Comparison of ENCODE assay signal across 19 cellular contexts in genomic region chr3:49135499-49135898, GRCh38. TPM values are rescaled to one million over a fixed set of nuclear protein-coding genes. Genes with fewer than 3 reads are reported as not detected.
DNase-seq lines count a peak whose midpoint lies in the region; FAIRE-seq and TF ChIP-seq lines count a peak whose summit lies in the region.
"Had no signal": no experiment of that assay in that cellular context is flagged by ENCODE, and none has a peak within 500 bp of the region (broad histone marks: within the 10 kb centered on the region; RNA-seq: fewer than 3 reads in every experiment).

No MANE protein-coding gene starts in this region.

- H3K9me3 Mint-ChIP-seq in neural crest cell = no peaks in the 10 kb centered on the region

- H2BK120ac ChIP-seq in H1 (replicated peaks; ENCODE audit: low read depth, low read length) = no peak overlapping the region

- no peak overlapping the region for H3K9ac ChIP-seq in H1 (replicated peaks in 1 of 4; ENCODE audit: extremely low read depth in 1 of 4, low read depth in 3 of 4, low read length in 3 of 4)

- 0 out of 2 replicates have a peak, but pooled peaks cover 4% of the 10 kb centered on the region for H3K79me1 ChIP-seq in H1 (ENCODE audit: low read depth, low read length)

- peaks cover 29% of the 10 kb centered on the region for H3F3A ChIP-seq in PC-9 (ENCODE audit: insufficient read depth, low read depth)

- no peak for DNase-seq in PC-9
- DNase-seq in H1 (ENCODE audit: low read depth in 1 of 2, low spot score in 2 of 2) = no peak
- no peak for DNase-seq in neural crest cell (ENCODE audit: low read depth, low spot score)
- DNase-seq in OCI-M1 (lab: John Stamatoyannopoulos, UW) = no peak
- no peak for DNase-seq in stimulated activated CD4-positive, alpha-beta T cell treated with anti-CD3 and anti-CD28 coated beads, Interleukin-12 subunit alpha, Interleukin-12 subunit beta, amount 100 ng/mL, for 4 hours
- DNase-seq in NOMO-1 treated with dmso at 0.1 percent for 144 hours (lab: John Stamatoyannopoulos, UW; ENCODE audit: unreplicated experiment) = no peak
- DNase-seq in caudate nucleus (lab: John Stamatoyannopoulos, UW) = no peak
- DNase-seq: CD4-positive, CD25-positive, alpha-beta regulatory T cell; GOT3; Karpas-422; MM.1S; NCI-H1092 treated with DMSO at 0.1 percent for 48 hours; NCI-H2227 treated with DMSO at 0.1 percent for 48 hours; NCI-H524 treated with DMSO at 0.1 percent for 48 hours; SHP77 treated with DMSO at 0.1 percent for 48 hours had no signal

- H2BK20ac ChIP-seq in H1 (ENCODE audit: low read length) = no peak overlapping the region

- H3K56ac ChIP-seq in H1 (replicated peaks; ENCODE audit: insufficient read length, low read depth, low read length) = no peak overlapping the region

- peaks cover 19% of the 10 kb centered on the region for H3K4me1 ChIP-seq in PC-9 (replicated peaks; ENCODE audit: insufficient read depth)
- H3K4me1 ChIP-seq in H1 (replicated peaks in 1 of 4; ENCODE audit: control insufficient read depth in 3 of 4, insufficient read depth in 4 of 4, low read length in 3 of 4) = peaks cover 0 to 8% (median 7%) of the 10 kb centered on the region in 4 experiments; a peak in 6 of 7 replicates

- no peaks in the 10 kb centered on the region for H3K27me3 Mint-ChIP-seq in neural crest cell (ENCODE audit: low read depth)

- H3K4me3 ChIP-seq in PC-9 (no peak overlapping the region), H1 (ENCODE audit: extremely low read depth in 1 of 4, insufficient read depth in 2 of 4, low read depth in 3 of 4, low read length in 4 of 4) (no peak overlapping the region)
- H3K4me3 ChIP-seq: GM12878 had no signal

- H3K4me3 Mint-ChIP-seq in neural crest cell = peak overlapping the region; percentile 92
- H3K4me3 Mint-ChIP-seq: B cell; CD4-positive, CD25-positive, alpha-beta regulatory T cell had no signal

- BruUV-seq in PC-9 (replicated peaks; lab: Mats Ljungman, UMichigan) = no TSS peak

- H3K4me2 ChIP-seq in PC-9 (0 out of 2 replicates have a peak overlapping the region, but pooled peaks have one; percentile 18), H1 (ENCODE audit: insufficient read depth in 1 of 2, low read depth in 2 of 2, low read length in 2 of 2) (no peak overlapping the region)

- no peak overlapping the region for H3K23ac ChIP-seq in H1 (ENCODE audit: insufficient read length)

- no peak for TF ChIP-seq POLR2A in H1 (IDR thresholded peaks at IDR 0.05; ENCODE audit: control extremely low read depth in 1 of 2, low read depth in 2 of 2, low read length in 2 of 2)

- H2BK12ac ChIP-seq in H1 (ENCODE audit: low read depth, low read length) = no peak overlapping the region

- H2BK15ac ChIP-seq in H1 (ENCODE audit: low read length) = peak overlapping the region; percentile 46; the same call in 1 of the 2 replicates

- peak overlapping the region; percentile 83; the same call in 1 of the 2 replicates for H4K8ac ChIP-seq in H1 (ENCODE audit: extremely low read depth, insufficient read depth, low read length)

- H2BK5ac ChIP-seq in H1 (ENCODE audit: low read depth, low read length) = no peak overlapping the region

- H3K18ac ChIP-seq in H1 (ENCODE audit: extremely low read depth, low read length) = no peak overlapping the region

- H2AK5ac ChIP-seq in H1 (ENCODE audit: low read depth, low read length) = 0 out of 2 replicates have a peak overlapping the region, but pooled peaks have one; percentile 49

- H3K4me1 Mint-ChIP-seq in neural crest cell = peaks cover 42% of the 10 kb centered on the region
- H3K4me1 Mint-ChIP-seq: CD4-positive, CD25-positive, alpha-beta regulatory T cell had no signal

- no peaks in the 10 kb centered on the region for H4K20me1 ChIP-seq in PC-9 (ENCODE audit: insufficient read depth)
- H4K20me1 ChIP-seq in H1 (replicated peaks in 1 of 2; ENCODE audit: control insufficient read depth in 1 of 2, insufficient read depth in 2 of 2, low read length in 2 of 2) = peaks cover 0 to 1% of the 10 kb centered on the region in 2 experiments

- TF ChIP-seq CTCF in PC-9 (conservative IDR thresholded peaks at IDR 0.05) = no peak
- TF ChIP-seq CTCF in H1 (IDR thresholded peaks at IDR 0.05; ENCODE audit: control extremely low read depth in 1 of 3, insufficient read depth in 1 of 3, low read depth in 1 of 3, low read length in 3 of 3) = no peak
- no peak for TF ChIP-seq CTCF in neural crest cell (conservative IDR thresholded peaks at IDR 0.05)

- H3K23me2 ChIP-seq in H1 (ENCODE audit: low read depth, low read length) = peaks cover 12% of the 10 kb centered on the region

- intact Hi-C loops in PC-9 (cut with micrococcal nuclease; ENCODE audit: unreplicated experiment) = no loop called here

- no peak for TF ChIP-seq RAD21 in H1 (IDR thresholded peaks at IDR 0.05 in 1 of 2, conservative IDR thresholded peaks at IDR 0.05 in 1 of 2; ENCODE audit: low read depth in 2 of 2, low read length in 2 of 2)

- H3K36me3 Mint-ChIP-seq in neural crest cell (ENCODE audit: low read depth) = no peaks in the 10 kb centered on the region
- H3K36me3 Mint-ChIP-seq: CD4-positive, CD25-positive, alpha-beta regulatory T cell had no signal

- CTCF ChIA-PET in PC-9 (lab: Charles Lee) (no interaction called here), H1 (lab: Charles Lee; ENCODE audit: partially characterized antibody) (interaction anchor here (1.1 to 5.5 kb wide), 3 partner anchors 14 to 28 kb away, joined by 4 to 43 read pairs (median 4); partner anchors contain the start of gene USP19)

- H4K91ac ChIP-seq in H1 (replicated peaks; ENCODE audit: insufficient read length, low read length) = no peak overlapping the region

- no peak overlapping the region for H3K27ac ChIP-seq in PC-9
- H3K27ac ChIP-seq in H1 (ENCODE audit: low read depth, low read length) = no peak overlapping the region
- H3K27ac ChIP-seq in caudate nucleus (ENCODE audit: low read depth, low read length) = no peak overlapping the region

- H3K9me3 ChIP-seq in PC-9 (ENCODE audit: insufficient read depth, low read depth) (no peaks in the 10 kb centered on the region; the same call in 1 of the 2 replicates), H1 (ENCODE audit: insufficient read depth in 2 of 2, low read depth in 1 of 2, low read length in 1 of 2) (no peaks in the 10 kb centered on the region)

- H3K4ac ChIP-seq in H1 (replicated peaks; ENCODE audit: insufficient read length, low read depth, low read length) = no peak overlapping the region

- H3K14ac ChIP-seq in H1 (ENCODE audit: insufficient read length) = no peak overlapping the region

- POLR2A ChIA-PET in PC-9 (lab: Charles Lee; ENCODE audit: unreplicated experiment) = no interaction called here
- POLR2A ChIA-PET in H1 (lab: Charles Lee; ENCODE audit: partially characterized antibody) = interaction anchor here (1.2 to 1.8 kb wide), 4 partner anchors 14 to 42 kb away, joined by 3 to 8 read pairs (median 4); partner anchors contain the start of gene USP19

- H3K36me3 ChIP-seq in PC-9 (ENCODE audit: low read depth) = no peaks in the 10 kb centered on the region
- H3K36me3 ChIP-seq in H1 (ENCODE audit: control insufficient read depth in 2 of 4, insufficient read depth in 4 of 4, low read length in 3 of 4) = no peaks in the 10 kb centered on the region

- no peaks in the 10 kb centered on the region for H3K9me2 ChIP-seq in PC-9 (ENCODE audit: insufficient read depth)

- no peak overlapping the region for H2AFZ ChIP-seq in PC-9
- no peak overlapping the region for H2AFZ ChIP-seq in H1 (ENCODE audit: low read length)

- H3K79me2 ChIP-seq in PC-9 (ENCODE audit: low read depth) = peaks cover 16% of the 10 kb centered on the region
- H3K79me2 ChIP-seq in H1 (ENCODE audit: control insufficient read depth in 1 of 2, insufficient read depth in 2 of 2, low read length in 2 of 2) = no peaks in the 10 kb centered on the region

- FAIRE-seq in H1 (lab: Jason Lieb, UNC) = no peak
- FAIRE-seq: G401.6, GM12878, RCC 7860 had no signal

- H3K27me3 ChIP-seq in PC-9 (ENCODE audit: insufficient read depth, low read depth) (no peaks in the 10 kb centered on the region), H1 (replicated peaks in 1 of 4; ENCODE audit: control insufficient read depth in 3 of 4, extremely low read depth in 1 of 4, insufficient read depth in 3 of 4, low read length in 3 of 4) (no peaks in the 10 kb centered on the region; a peak in 2 of 7 replicates)

- H3K27ac Mint-ChIP-seq in neural crest cell (ENCODE audit: unreplicated experiment) = no peak overlapping the region
- H3K27ac Mint-ChIP-seq: B cell had no signal

- 79% methylated on average over 4 of the region's 4 CpGs; no CpG with 5 or more reads in 1 of the 2 experiments for WGBS in H1 (ENCODE audit: extremely low coverage in 1 of 2, insufficient coverage in 1 of 2, insufficient read length in 1 of 2, insufficient replicate concordance in 2 of 2, low coverage in 1 of 2, low lambda C conversion rate in 2 of 2, missing lambda C conversion rate in 1 of 2), 2 experiments

- H4K5ac ChIP-seq in H1 (ENCODE audit: insufficient read length, low read depth, low read length) = no peak overlapping the region

- no peak for TF ChIP-seq EP300 in H1 (IDR thresholded peaks at IDR 0.05; ENCODE audit: borderline replicate concordance in 1 of 2, low read depth in 2 of 2, low read length in 2 of 2)

RNA-seq across cellular contexts. Expression of gene LAMB2, which starts 2.6 kb away (rescaled TPM):
- total RNA-seq in PC-9 (2021) (230 and 238 TPM in 2 replicates), neural crest cell (108 and 120 TPM in 2 replicates)
- 107 and 112 TPM in 2 replicates for total RNA-seq in H1 (2021; fragmentation: NEBNext Ultra II Directional; extraction: Animal tissue kit (Norgen Biotek cat#: 25700))
- polyA plus RNA-seq in H1 (2011; rRNA removed) = 153 and 224 TPM in 2 replicates
- polyA plus RNA-seq in H1 (2011; cell fraction: cytosol; rRNA removed) = 124 TPM
- 1,121 TPM for polyA plus RNA-seq in H1 (2011; cell fraction: nucleus; rRNA removed)
- polyA plus RNA-seq in H1 (2012, experiment 1 of 2) = 112 to 172 TPM (median 163 TPM) in 4 replicates
- polyA plus RNA-seq in H1 (2012, experiment 2 of 2) = 131 TPM
- polyA plus RNA-seq in H1 (2013, experiment 1 of 2) = 221 TPM
- polyA plus RNA-seq in H1 (2013, experiment 2 of 2) = 172 TPM
- 291 and 340 TPM in 2 replicates for polyA minus RNA-seq in H1 (2011; rRNA and poly(A)+ RNA removed)
- polyA minus RNA-seq in H1 (2011; cell fraction: cytosol; rRNA and poly(A)+ RNA removed) = 78.2 TPM
- 105 TPM for polyA minus RNA-seq in H1 (2011; cell fraction: nucleus; rRNA and poly(A)+ RNA removed)

RNA-seq across cellular contexts. Expression of gene USP19, which starts 14.9 kb away (rescaled TPM):
- total RNA-seq in PC-9 (2021) (72.1 TPM in 2 replicates), neural crest cell (71.8 and 72.6 TPM in 2 replicates)
- total RNA-seq in H1 (2021; fragmentation: NEBNext Ultra II Directional; extraction: Animal tissue kit (Norgen Biotek cat#: 25700)) = 64.9 and 65.8 TPM in 2 replicates
- 46.4 and 59.2 TPM in 2 replicates for polyA plus RNA-seq in H1 (2011; rRNA removed)
- 54.8 TPM for polyA plus RNA-seq in H1 (2011; cell fraction: cytosol; rRNA removed)
- 176 TPM for polyA plus RNA-seq in H1 (2011; cell fraction: nucleus; rRNA removed)
- 34.4 to 50.4 TPM (median 45.8 TPM) in 4 replicates for polyA plus RNA-seq in H1 (2012, experiment 1 of 2)
- polyA plus RNA-seq in H1 (2012, experiment 2 of 2) = 46.4 TPM
- 21.8 TPM for polyA plus RNA-seq in H1 (2013, experiment 1 of 2)
- polyA plus RNA-seq in H1 (2013, experiment 2 of 2) = 20.5 TPM
- 121 and 123 TPM in 2 replicates for polyA minus RNA-seq in H1 (2011; rRNA and poly(A)+ RNA removed)
- 49.3 TPM for polyA minus RNA-seq in H1 (2011; cell fraction: cytosol; rRNA and poly(A)+ RNA removed)
- polyA minus RNA-seq in H1 (2011; cell fraction: nucleus; rRNA and poly(A)+ RNA removed) = 43.4 TPM

RNA-seq across cellular contexts. Expression of gene CCDC71, which starts 30.6 kb away (rescaled TPM):
- total RNA-seq in PC-9 (2021) = 17.8 and 24.0 TPM in 2 replicates
- total RNA-seq in H1 (2021; fragmentation: NEBNext Ultra II Directional; extraction: Animal tissue kit (Norgen Biotek cat#: 25700)) = 26.7 and 27.6 TPM in 2 replicates
- 57.4 and 70.7 TPM in 2 replicates for polyA plus RNA-seq in H1 (2011; rRNA removed)
- polyA plus RNA-seq in H1 (2011; cell fraction: cytosol; rRNA removed) = 56.0 TPM
- 49.3 TPM for polyA plus RNA-seq in H1 (2011; cell fraction: nucleus; rRNA removed)
- polyA plus RNA-seq in H1 (2012, experiment 1 of 2) = 19.0 to 33.3 TPM (median 30.0 TPM) in 4 replicates
- polyA plus RNA-seq in H1 (2012, experiment 2 of 2) = 30.3 TPM
- 22.3 TPM for polyA plus RNA-seq in H1 (2013, experiment 1 of 2)
- 20.5 TPM for polyA plus RNA-seq in H1 (2013, experiment 2 of 2)
- 58.9 and 67.1 TPM in 2 replicates for polyA minus RNA-seq in H1 (2011; rRNA and poly(A)+ RNA removed)
- polyA minus RNA-seq in H1 (2011; cell fraction: cytosol; rRNA and poly(A)+ RNA removed) = 31.9 TPM
- polyA minus RNA-seq in H1 (2011; cell fraction: nucleus; rRNA and poly(A)+ RNA removed) = 58.1 TPM
- 26.0 and 29.4 TPM in 2 replicates for total RNA-seq in neural crest cell

RNA-seq across cellular contexts. Expression of gene QARS1, which starts 30.9 kb away (rescaled TPM):
- total RNA-seq in PC-9 (2021) = 334 and 337 TPM in 2 replicates
- 346 and 353 TPM in 2 replicates for total RNA-seq in H1 (2021; fragmentation: NEBNext Ultra II Directional; extraction: Animal tissue kit (Norgen Biotek cat#: 25700))
- 581 and 887 TPM in 2 replicates for polyA plus RNA-seq in H1 (2011; rRNA removed)
- 565 TPM for polyA plus RNA-seq in H1 (2011; cell fraction: cytosol; rRNA removed)
- polyA plus RNA-seq in H1 (2011; cell fraction: nucleus; rRNA removed) = 1,267 TPM
- polyA plus RNA-seq in H1 (2012, experiment 1 of 2) = 324 to 534 TPM (median 501 TPM) in 4 replicates
- 520 TPM for polyA plus RNA-seq in H1 (2012, experiment 2 of 2)
- 417 TPM for polyA plus RNA-seq in H1 (2013, experiment 1 of 2)
- 414 TPM for polyA plus RNA-seq in H1 (2013, experiment 2 of 2)
- 326 and 341 TPM in 2 replicates for polyA minus RNA-seq in H1 (2011; rRNA and poly(A)+ RNA removed)
- polyA minus RNA-seq in H1 (2011; cell fraction: cytosol; rRNA and poly(A)+ RNA removed) = 241 TPM
- 344 TPM for polyA minus RNA-seq in H1 (2011; cell fraction: nucleus; rRNA and poly(A)+ RNA removed)
- total RNA-seq in neural crest cell = 348 and 382 TPM in 2 replicates

RNA-seq across cellular contexts. Expression of gene KLHDC8B, which starts 35.9 kb away (rescaled TPM):
- total RNA-seq in PC-9 (2021) (13.1 and 15.3 TPM in 2 replicates), neural crest cell (44.9 and 45.2 TPM in 2 replicates)
- total RNA-seq in H1 (2021; fragmentation: NEBNext Ultra II Directional; extraction: Animal tissue kit (Norgen Biotek cat#: 25700)) = 15.8 and 18.1 TPM in 2 replicates
- polyA plus RNA-seq in H1 (2011; rRNA removed) = 20.9 and 21.3 TPM in 2 replicates
- polyA plus RNA-seq in H1 (2011; cell fraction: cytosol; rRNA removed) = 25.3 TPM
- polyA plus RNA-seq in H1 (2011; cell fraction: nucleus; rRNA removed) = 22.4 TPM
- polyA plus RNA-seq in H1 (2012, experiment 1 of 2) = 17.2 to 19.3 TPM (median 17.6 TPM) in 4 replicates
- 19.4 TPM for polyA plus RNA-seq in H1 (2012, experiment 2 of 2)
- polyA plus RNA-seq in H1 (2013, experiment 1 of 2) = 6.9 TPM
- 6.6 TPM for polyA plus RNA-seq in H1 (2013, experiment 2 of 2)
- polyA minus RNA-seq in H1 (2011; rRNA and poly(A)+ RNA removed) = 15.4 and 17.4 TPM in 2 replicates
- 11.4 TPM for polyA minus RNA-seq in H1 (2011; cell fraction: cytosol; rRNA and poly(A)+ RNA removed)
- polyA minus RNA-seq in H1 (2011; cell fraction: nucleus; rRNA and poly(A)+ RNA removed) = 19.8 TPM
